In genomic region chr10:69451209-69451783, GRCh38 we compare ENCODE assay signal across 8 cellular contexts. TPM values are rescaled to one million over a fixed set of nuclear protein-coding genes. Genes with fewer than 3 reads are reported as not detected.
DNase-seq lines count a peak whose midpoint lies in the region; FAIRE-seq and TF ChIP-seq lines count a peak whose summit lies in the region.

Gene TSPAN15 (plus strand): TSS chr10:69451465. CDS start chr10:69451595, 130 bp downstream.

- H3K4me2 ChIP-seq in astrocyte (ENCODE audit: low read length): peak within 1 kb of the TSS; percentile 86

- H3K9me3 ChIP-seq in astrocyte (ENCODE audit: insufficient read depth, low read depth, low read length): no peaks in the 10 kb centered on the region
- no peaks in the 10 kb centered on the region for H3K9me3 ChIP-seq in uterus

- no peak within 1 kb of the TSS for H3K27ac Mint-ChIP-seq in HFFc6
- no peak within 1 kb of the TSS for H3K27ac Mint-ChIP-seq in astrocyte (ENCODE audit: unreplicated experiment)

- H3K36me3 Mint-ChIP-seq in HFFc6 (ENCODE audit: low read depth) (no peaks in the 10 kb centered on the region), astrocyte (ENCODE audit: low read depth, unreplicated experiment) (no peaks in the 10 kb centered on the region)

- peak within 1 kb of the TSS; percentile 52 for H2AFZ ChIP-seq in astrocyte (ENCODE audit: low read depth, low read length)

- H3K4me3 Mint-ChIP-seq in HFFc6 (peak within 1 kb of the TSS; percentile 88), astrocyte (ENCODE audit: unreplicated experiment) (peak within 1 kb of the TSS; percentile 86)

- TF ChIP-seq POLR2A in uterus (IDR thresholded peaks at IDR 0.05): peak; percentile 68 to 69

- peak; percentile 77 for DNase-seq in EH (ENCODE audit: low read depth)
- peak; percentile 53 for DNase-seq in HFFc6
- peak; percentile 93 for DNase-seq in NCI-H146 (lab: John Stamatoyannopoulos, UW)
- peak; percentile 49 for DNase-seq in T1000 (lab: John Stamatoyannopoulos, UW)
- peak; percentile 57 for DNase-seq in astrocyte (ENCODE audit: low read depth)
- DNase-seq in hippocampal formation (lab: John Stamatoyannopoulos, UW): peak; percentile 90 to 93
- DNase-seq in uterus: peak; percentile 83 to 86

- FAIRE-seq in astrocyte (lab: Jason Lieb, UNC): no peak

- H3K4me1 ChIP-seq in astrocyte (ENCODE audit: insufficient read depth, low read length): peaks cover 10% of the 10 kb centered on the region
- peaks cover 28% of the 10 kb centered on the region for H3K4me1 ChIP-seq in rectal smooth muscle tissue (ENCODE audit: control insufficient read depth, insufficient read depth, low read length)
- no peaks in the 10 kb centered on the region for H3K4me1 ChIP-seq in uterus

- H3K9me3 Mint-ChIP-seq in HFFc6: no peaks in the 10 kb centered on the region
- no peaks in the 10 kb centered on the region for H3K9me3 Mint-ChIP-seq in astrocyte (ENCODE audit: unreplicated experiment)

- H3K9ac ChIP-seq in astrocyte (ENCODE audit: low read length) (no peak within 1 kb of the TSS), rectal smooth muscle tissue (ENCODE audit: low read length) (peak within 1 kb of the TSS; percentile 54)

- TF ChIP-seq CTCF in HFFc6 (IDR thresholded peaks at IDR 0.05) (no peak), astrocyte (IDR thresholded peaks at IDR 0.05; ENCODE audit: insufficient read depth, low read depth, low read length) (no peak), uterus (IDR thresholded peaks at IDR 0.05) (peak in 1 of 4 experiments; percentile 5)

- H3K27me3 Mint-ChIP-seq in HFFc6 (ENCODE audit: insufficient read depth) (peaks cover 6% of the 10 kb centered on the region), astrocyte (ENCODE audit: low read depth, unreplicated experiment) (no peaks in the 10 kb centered on the region)

- H3K4me1 Mint-ChIP-seq in HFFc6 (ENCODE audit: low read depth) (peaks cover 59% of the 10 kb centered on the region), astrocyte (ENCODE audit: low read depth, unreplicated experiment) (peaks cover 20% of the 10 kb centered on the region)

- intact Hi-C loops in uterus (cut with DNase I; ENCODE audit: low total_unique reads): no loop called here

- no peaks in the 10 kb centered on the region for H3K79me2 ChIP-seq in astrocyte (ENCODE audit: insufficient read depth, low read length)

- peak within 1 kb of the TSS; percentile 55 for H3K4me3 ChIP-seq in astrocyte (ENCODE audit: insufficient read depth, low read depth, low read length)
- peak within 1 kb of the TSS; percentile 88 for H3K4me3 ChIP-seq in rectal smooth muscle tissue (ENCODE audit: low read length)
- peak within 1 kb of the TSS; percentile 55 to 57 for H3K4me3 ChIP-seq in uterus

- H3K27me3 ChIP-seq in astrocyte (ENCODE audit: insufficient read depth, low read length) (peaks cover 3% of the 10 kb centered on the region), rectal smooth muscle tissue (ENCODE audit: control insufficient read depth, insufficient read depth, low read length) (no peaks in the 10 kb centered on the region), uterus (no peaks in the 10 kb centered on the region)

- no peaks in the 10 kb centered on the region for H4K20me1 ChIP-seq in astrocyte (ENCODE audit: insufficient read depth, low read length)

- H3K27ac ChIP-seq in astrocyte (ENCODE audit: low read depth, low read length): no peak within 1 kb of the TSS
- peak within 1 kb of the TSS; percentile 90 for H3K27ac ChIP-seq in rectal smooth muscle tissue (ENCODE audit: low read depth, low read length)
- peak within 1 kb of the TSS; percentile 61 to 74 for H3K27ac ChIP-seq in uterus

- H3K36me3 ChIP-seq in astrocyte (ENCODE audit: insufficient read depth, low read length): no peaks in the 10 kb centered on the region
- no peaks in the 10 kb centered on the region for H3K36me3 ChIP-seq in rectal smooth muscle tissue (ENCODE audit: control insufficient read depth, insufficient read depth, low read length)
- no peaks in the 10 kb centered on the region for H3K36me3 ChIP-seq in uterus

RNA-seq across cellular contexts. Expression of gene TSPAN15, which starts in this region (rescaled TPM):
- total RNA-seq in HFFc6 (2021; fragmentation: NEBNext Ultra II Directional; extraction: Animal tissue kit (Norgen Biotek cat#: 25700)): 1 to 10 TPM; 1.8 to 4.0 (median 2.1) TPM
- total RNA-seq in astrocyte (8.7 and 9.4 TPM in 2 replicates), uterus (10 to 100 TPM; 17.2 to 58.1 (median 24.4) TPM)
